ENCODE assay signal across 24 cellular contexts in genomic region chr18:39872566-39872965, GRCh38.
"Had no signal": no experiment of that assay in that cellular context is flagged by ENCODE, and none has a peak within 500 bp of the region (broad histone marks: within the 10 kb centered on the region; RNA-seq: fewer than 3 reads in every experiment).

No MANE protein-coding gene starts in this region.

- ATAC-seq: activated CD8-positive, alpha-beta T cell treated with anti-CD3 and anti-CD28 coated beads for 36 hours; activated T-cell treated with anti-CD3 and anti-CD28 coated beads, Interleukin-2, amount 50 U/mL, for 72 hours; body of pancreas; heart left ventricle; left lung; mucosa of descending colon; natural killer cell treated with Interleukin-12 subunit alpha and Interleukin-12 subunit beta and Interleukin-15 and Interleukin-18, amount 100 ng/mL, for 72 hours; right cardiac atrium; upper lobe of right lung had no signal

- H3K4me3 ChIP-seq: body of pancreas, esophagus muscularis mucosa, heart left ventricle, left lung, lung, mucosa of descending colon, spleen, suprapubic skin, tibial artery, upper lobe of right lung had no signal

- FAIRE-seq: colon had no signal

- H3K27ac ChIP-seq: body of pancreas, esophagus muscularis mucosa, foreskin keratinocyte, heart left ventricle, left lung, spleen, suprapubic skin, tibial artery, upper lobe of right lung had no signal

- H3K27me3 ChIP-seq: body of pancreas, esophagus muscularis mucosa, foreskin keratinocyte, heart left ventricle, left lung, spleen, suprapubic skin, tibial artery, upper lobe of right lung had no signal

- H3K9me3 ChIP-seq: body of pancreas, esophagus muscularis mucosa, left lung, mucosa of descending colon, spleen, suprapubic skin, tibial artery, upper lobe of right lung had no signal

- DNase-seq: activated B cell treated with CpG ODN at 0.5 μM for 24 hours; activated CD4-positive, alpha-beta T cell treated with anti-CD3 and anti-CD28 coated beads, Interleukin-2, amount 50 U/mL, for 1 hour; activated CD8-positive, alpha-beta T cell treated with anti-CD3 and anti-CD28 coated beads for 36 hours; activated naive CD4-positive, alpha-beta T cell treated with Interleukin-2 at 50 U/mL for 16 hours; activated T-cell treated with anti-CD3 and anti-CD28 coated beads, Interleukin-2, amount 50 U/mL, for 72 hours; anterior cingulate cortex; body of pancreas; dermis blood vessel endothelial cell; effector CD4-positive, alpha-beta T cell; heart left ventricle; left lung; mucosa of descending colon; right cardiac atrium; spleen; stimulated activated naive CD4-positive, alpha-beta T cell; T1000; tibial artery; upper lobe of right lung had no signal

- H3K36me3 ChIP-seq: esophagus muscularis mucosa, heart left ventricle, left lung, spleen, suprapubic skin, tibial artery, upper lobe of right lung had no signal
